Comparison of ENCODE assay signal across 3 cellular contexts in genomic region chr6:125267806-125268523, GRCh38.
TF ChIP-seq lines count a peak whose summit lies in the region.

No MANE protein-coding gene starts in this region.

TF ChIP-seq in IMR-90, 13 proteins besides CTCF, POLR2A, EP300 and RAD21:
- no peak for TF ChIP-seq SMC3 (IDR thresholded peaks at IDR 0.05; ENCODE audit: low read depth, low read length)
- no peak for TF ChIP-seq NFE2L2 (IDR thresholded peaks at IDR 0.05; ENCODE audit: low read depth, low read length)
- no peak for TF ChIP-seq MAZ (IDR thresholded peaks at IDR 0.05; ENCODE audit: borderline replicate concordance, low read depth, low read length)
- no peak for TF ChIP-seq CEBPB (IDR thresholded peaks at IDR 0.05; ENCODE audit: low read depth, low read length)
- no peak for TF ChIP-seq RCOR1 (IDR thresholded peaks at IDR 0.05; ENCODE audit: insufficient replicate concordance, low read length)
- no peak for TF ChIP-seq FOS (IDR thresholded peaks at IDR 0.05; ENCODE audit: low read depth, low read length)
- TF ChIP-seq MXI1 (IDR thresholded peaks at IDR 0.05; ENCODE audit: borderline replicate concordance, low read depth, low read length): no peak
- no peak for TF ChIP-seq USF2 (IDR thresholded peaks at IDR 0.05; ENCODE audit: low read depth, low read length)
- TF ChIP-seq CHD1 (IDR thresholded peaks at IDR 0.05; ENCODE audit: low read depth, low read length): no peak

TF ChIP-seq in GM12878, 131 proteins besides CTCF, POLR2A, EP300 and RAD21:
- 0 out of 2 replicates have a peak, but pooled peaks have one; percentile 22 for TF ChIP-seq PAX5 (IDR thresholded peaks at IDR 0.05; ENCODE audit: borderline replicate concordance, low read depth, low read length)
- TF ChIP-seq CEBPZ (IDR thresholded peaks at IDR 0.05; ENCODE audit: low read depth, low read length): no peak
TF ChIP-seq in GM12878: peak in this region for 1.

TF ChIP-seq in SK-N-SH treated with all-trans-retinoic acid at 6 μM for 48 hours, 23 proteins besides CTCF, POLR2A, EP300 and RAD21:
- TF ChIP-seq ZNF8 (CRISPR knock-in tag; IDR thresholded peaks at IDR 0.05): no peak
- no peak for TF ChIP-seq PPARA (CRISPR knock-in tag; IDR thresholded peaks at IDR 0.05; ENCODE audit: borderline replicate concordance)
- no peak for TF ChIP-seq CSDC2 (CRISPR knock-in tag; IDR thresholded peaks at IDR 0.05)
- TF ChIP-seq BACH2 (CRISPR knock-in tag; IDR thresholded peaks at IDR 0.05; ENCODE audit: borderline replicate concordance): no peak
- TF ChIP-seq CSRNP3 (CRISPR knock-in tag; IDR thresholded peaks at IDR 0.05): no peak
